1 cellular context compared by ENCODE assay signal in the genomic region with DNA sequence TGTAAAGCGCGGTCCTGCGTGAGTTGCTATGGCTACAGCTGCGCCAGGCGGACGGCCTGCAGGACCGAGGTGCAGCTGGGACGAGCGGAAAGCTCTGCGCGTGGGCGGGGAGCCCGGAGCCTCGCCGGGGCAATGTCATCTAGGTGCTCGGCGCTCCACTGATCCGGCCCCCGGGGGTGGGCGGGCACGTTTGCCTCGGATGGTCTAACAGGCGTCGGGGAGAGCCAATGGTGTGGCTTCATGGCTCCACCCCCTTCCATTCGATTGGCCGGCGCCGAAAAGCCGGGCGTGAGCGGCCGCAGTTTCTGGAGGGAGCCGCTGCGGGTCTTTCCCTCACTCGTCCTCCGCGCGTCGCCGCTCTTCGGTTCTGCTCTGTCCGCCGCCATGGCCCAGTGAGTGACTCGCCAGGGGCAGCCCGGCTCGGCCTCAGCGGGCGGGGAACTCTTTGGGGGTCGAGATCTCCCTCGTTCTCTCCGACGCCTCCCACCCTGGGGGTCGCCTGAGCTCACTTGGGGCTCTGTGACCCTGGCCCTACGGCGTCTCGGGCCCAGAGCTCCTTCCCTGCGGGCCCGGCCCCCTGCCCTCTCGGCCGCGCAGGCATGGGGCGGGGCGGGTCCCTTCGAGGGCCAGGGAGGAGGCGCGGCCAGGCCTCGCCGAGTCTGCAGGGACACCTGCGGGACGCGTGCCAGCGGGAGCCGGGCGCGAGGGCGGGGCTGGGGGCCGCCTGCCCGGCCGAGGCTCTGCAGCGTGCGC.
TF ChIP-seq lines count a peak whose summit lies in the region.

PGD (plus strand) TSS at position 331 of the 753 bp plus-strand sequence; CDS start at position 385, 54 bp downstream.

TF ChIP-seq in HepG2, 621 proteins besides CTCF, POLR2A, EP300 and RAD21 (continued from another document and continues in another):
- TF ChIP-seq, protein P1, sequence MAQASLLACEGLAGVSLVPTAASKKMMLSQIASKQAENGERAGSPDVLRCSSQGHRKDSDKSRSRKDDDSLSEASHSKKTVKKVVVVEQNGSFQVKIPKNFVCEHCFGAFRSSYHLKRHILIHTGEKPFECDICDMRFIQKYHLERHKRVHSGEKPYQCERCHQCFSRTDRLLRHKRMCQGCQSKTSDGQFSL (CRISPR knock-in tag; IDR thresholded peaks at IDR 0.05), result no peak
- TF ChIP-seq, protein P2, sequence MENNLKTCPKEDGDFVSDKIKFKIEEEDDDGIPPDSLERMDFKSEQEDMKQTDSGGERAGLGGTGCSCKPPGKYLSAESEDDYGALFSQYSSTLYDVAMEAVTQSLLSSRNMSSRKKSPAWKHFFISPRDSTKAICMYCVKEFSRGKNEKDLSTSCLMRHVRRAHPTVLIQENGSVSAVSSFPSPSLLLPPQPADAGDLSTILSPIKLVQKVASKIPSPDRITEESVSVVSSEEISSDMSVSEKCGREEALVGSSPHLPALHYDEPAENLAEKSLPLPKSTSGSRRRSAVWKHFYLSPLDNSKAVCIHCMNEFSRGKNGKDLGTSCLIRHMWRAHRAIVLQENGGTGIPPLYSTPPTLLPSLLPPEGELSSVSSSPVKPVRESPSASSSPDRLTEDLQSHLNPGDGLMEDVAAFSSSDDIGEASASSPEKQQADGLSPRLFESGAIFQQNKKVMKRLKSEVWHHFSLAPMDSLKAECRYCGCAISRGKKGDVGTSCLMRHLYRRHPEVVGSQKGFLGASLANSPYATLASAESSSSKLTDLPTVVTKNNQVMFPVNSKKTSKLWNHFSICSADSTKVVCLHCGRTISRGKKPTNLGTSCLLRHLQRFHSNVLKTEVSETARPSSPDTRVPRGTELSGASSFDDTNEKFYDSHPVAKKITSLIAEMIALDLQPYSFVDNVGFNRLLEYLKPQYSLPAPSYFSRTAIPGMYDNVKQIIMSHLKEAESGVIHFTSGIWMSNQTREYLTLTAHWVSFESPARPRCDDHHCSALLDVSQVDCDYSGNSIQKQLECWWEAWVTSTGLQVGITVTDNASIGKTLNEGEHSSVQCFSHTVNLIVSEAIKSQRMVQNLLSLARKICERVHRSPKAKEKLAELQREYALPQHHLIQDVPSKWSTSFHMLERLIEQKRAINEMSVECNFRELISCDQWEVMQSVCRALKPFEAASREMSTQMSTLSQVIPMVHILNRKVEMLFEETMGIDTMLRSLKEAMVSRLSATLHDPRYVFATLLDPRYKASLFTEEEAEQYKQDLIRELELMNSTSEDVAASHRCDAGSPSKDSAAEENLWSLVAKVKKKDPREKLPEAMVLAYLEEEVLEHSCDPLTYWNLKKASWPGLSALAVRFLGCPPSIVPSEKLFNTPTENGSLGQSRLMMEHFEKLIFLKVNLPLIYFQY (CRISPR knock-in tag; IDR thresholded peaks at IDR 0.05; ENCODE audit: borderline replicate concordance), result peak; percentile 78
- TF ChIP-seq XBP1 (CRISPR knock-in tag; IDR thresholded peaks at IDR 0.05), result peak; percentile 86
- TF ChIP-seq ZNF205 (CRISPR knock-in tag; IDR thresholded peaks at IDR 0.05), result no peak; the same call in 1 of the 2 replicates
- TF ChIP-seq ZNF17 (CRISPR knock-in tag; IDR thresholded peaks at IDR 0.05), result peak; percentile 71; the same call in 1 of the 2 replicates
- TF ChIP-seq RBM39 (IDR thresholded peaks at IDR 0.05; ENCODE audit: low read depth, low read length, poor library complexity, severe bottlenecking), result peak; percentile 84
- TF ChIP-seq, protein P3, sequence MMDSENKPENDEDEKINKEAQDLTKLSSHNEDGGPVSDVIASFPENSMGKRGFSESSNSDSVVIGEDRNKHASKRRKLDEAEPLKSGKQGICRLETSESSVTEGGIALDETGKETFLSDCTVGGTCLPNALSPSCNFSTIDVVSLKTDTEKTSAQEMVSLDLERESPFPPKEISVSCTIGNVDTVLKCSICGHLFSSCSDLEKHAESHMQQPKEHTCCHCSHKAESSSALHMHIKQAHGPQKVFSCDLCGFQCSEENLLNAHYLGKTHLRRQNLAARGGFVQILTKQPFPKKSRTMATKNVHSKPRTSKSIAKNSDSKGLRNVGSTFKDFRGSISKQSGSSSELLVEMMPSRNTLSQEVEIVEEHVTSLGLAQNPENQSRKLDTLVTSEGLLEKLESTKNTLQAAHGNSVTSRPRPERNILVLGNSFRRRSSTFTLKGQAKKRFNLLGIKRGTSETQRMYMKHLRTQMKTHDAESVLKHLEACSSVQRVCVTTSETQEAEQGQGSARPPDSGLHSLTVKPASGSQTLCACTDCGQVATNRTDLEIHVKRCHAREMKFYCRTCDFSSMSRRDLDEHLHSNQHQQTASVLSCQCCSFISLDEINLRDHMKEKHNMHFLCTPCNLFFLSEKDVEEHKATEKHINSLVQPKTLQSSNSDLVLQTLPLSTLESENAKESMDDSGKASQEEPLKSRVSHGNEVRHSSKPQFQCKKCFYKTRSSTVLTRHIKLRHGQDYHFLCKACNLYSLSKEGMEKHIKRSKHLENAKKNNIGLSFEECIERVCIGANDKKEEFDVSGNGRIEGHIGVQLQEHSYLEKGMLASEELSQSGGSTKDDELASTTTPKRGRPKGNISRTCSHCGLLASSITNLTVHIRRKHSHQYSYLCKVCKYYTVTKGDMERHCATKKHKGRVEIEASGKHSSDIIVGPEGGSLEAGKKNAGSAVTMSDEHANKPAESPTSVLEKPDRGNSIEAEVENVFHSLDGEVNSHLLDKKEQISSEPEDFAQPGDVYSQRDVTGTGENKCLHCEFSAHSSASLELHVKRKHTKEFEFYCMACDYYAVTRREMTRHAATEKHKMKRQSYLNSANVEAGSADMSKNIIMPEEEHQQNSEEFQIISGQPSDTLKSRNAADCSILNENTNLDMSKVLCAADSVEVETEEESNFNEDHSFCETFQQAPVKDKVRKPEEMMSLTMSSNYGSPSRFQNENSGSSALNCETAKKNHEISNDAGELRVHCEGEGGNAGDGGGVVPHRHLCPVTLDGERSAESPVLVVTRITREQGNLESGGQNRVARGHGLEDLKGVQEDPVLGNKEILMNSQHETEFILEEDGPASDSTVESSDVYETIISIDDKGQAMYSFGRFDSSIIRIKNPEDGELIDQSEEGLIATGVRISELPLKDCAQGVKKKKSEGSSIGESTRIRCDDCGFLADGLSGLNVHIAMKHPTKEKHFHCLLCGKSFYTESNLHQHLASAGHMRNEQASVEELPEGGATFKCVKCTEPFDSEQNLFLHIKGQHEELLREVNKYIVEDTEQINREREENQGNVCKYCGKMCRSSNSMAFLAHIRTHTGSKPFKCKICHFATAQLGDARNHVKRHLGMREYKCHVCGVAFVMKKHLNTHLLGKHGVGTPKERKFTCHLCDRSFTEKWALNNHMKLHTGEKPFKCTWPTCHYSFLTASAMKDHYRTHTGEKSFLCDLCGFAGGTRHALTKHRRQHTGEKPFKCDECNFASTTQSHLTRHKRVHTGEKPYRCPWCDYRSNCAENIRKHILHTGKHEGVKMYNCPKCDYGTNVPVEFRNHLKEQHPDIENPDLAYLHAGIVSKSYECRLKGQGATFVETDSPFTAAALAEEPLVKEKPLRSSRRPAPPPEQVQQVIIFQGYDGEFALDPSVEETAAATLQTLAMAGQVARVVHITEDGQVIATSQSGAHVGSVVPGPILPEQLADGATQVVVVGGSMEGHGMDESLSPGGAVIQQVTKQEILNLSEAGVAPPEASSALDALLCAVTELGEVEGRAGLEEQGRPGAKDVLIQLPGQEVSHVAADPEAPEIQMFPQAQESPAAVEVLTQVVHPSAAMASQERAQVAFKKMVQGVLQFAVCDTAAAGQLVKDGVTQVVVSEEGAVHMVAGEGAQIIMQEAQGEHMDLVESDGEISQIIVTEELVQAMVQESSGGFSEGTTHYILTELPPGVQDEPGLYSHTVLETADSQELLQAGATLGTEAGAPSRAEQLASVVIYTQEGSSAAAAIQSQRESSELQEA (CRISPR knock-in tag; IDR thresholded peaks at IDR 0.05; ENCODE audit: not compliant biosample characterization), result no peak
- TF ChIP-seq ZNF720 (CRISPR knock-in tag; IDR thresholded peaks at IDR 0.05), result no peak
- TF ChIP-seq FOXO1 (CRISPR knock-in tag; IDR thresholded peaks at IDR 0.05), result no peak; the same call in none of the 2 replicates
- no peak for TF ChIP-seq ZNF784 (CRISPR knock-in tag; IDR thresholded peaks at IDR 0.05; ENCODE audit: borderline replicate concordance)
- TF ChIP-seq ZNF766 (CRISPR knock-in tag; IDR thresholded peaks at IDR 0.05; ENCODE audit: borderline replicate concordance), result peak; percentile 92
- peak; percentile 63 for TF ChIP-seq PHF20 (CRISPR knock-in tag; IDR thresholded peaks at IDR 0.05)
- no peak for TF ChIP-seq MAFK (conservative IDR thresholded peaks at IDR 0.05 in 1 of 2, IDR thresholded peaks at IDR 0.05 in 1 of 2; ENCODE audit: low read length in 2 of 2)
- TF ChIP-seq, protein P4, sequence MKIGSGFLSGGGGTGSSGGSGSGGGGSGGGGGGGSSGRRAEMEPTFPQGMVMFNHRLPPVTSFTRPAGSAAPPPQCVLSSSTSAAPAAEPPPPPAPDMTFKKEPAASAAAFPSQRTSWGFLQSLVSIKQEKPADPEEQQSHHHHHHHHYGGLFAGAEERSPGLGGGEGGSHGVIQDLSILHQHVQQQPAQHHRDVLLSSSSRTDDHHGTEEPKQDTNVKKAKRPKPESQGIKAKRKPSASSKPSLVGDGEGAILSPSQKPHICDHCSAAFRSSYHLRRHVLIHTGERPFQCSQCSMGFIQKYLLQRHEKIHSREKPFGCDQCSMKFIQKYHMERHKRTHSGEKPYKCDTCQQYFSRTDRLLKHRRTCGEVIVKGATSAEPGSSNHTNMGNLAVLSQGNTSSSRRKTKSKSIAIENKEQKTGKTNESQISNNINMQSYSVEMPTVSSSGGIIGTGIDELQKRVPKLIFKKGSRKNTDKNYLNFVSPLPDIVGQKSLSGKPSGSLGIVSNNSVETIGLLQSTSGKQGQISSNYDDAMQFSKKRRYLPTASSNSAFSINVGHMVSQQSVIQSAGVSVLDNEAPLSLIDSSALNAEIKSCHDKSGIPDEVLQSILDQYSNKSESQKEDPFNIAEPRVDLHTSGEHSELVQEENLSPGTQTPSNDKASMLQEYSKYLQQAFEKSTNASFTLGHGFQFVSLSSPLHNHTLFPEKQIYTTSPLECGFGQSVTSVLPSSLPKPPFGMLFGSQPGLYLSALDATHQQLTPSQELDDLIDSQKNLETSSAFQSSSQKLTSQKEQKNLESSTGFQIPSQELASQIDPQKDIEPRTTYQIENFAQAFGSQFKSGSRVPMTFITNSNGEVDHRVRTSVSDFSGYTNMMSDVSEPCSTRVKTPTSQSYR (CRISPR knock-in tag; IDR thresholded peaks at IDR 0.05; ENCODE audit: borderline replicate concordance), result peak; percentile 36
- no peak for TF ChIP-seq SKI (IDR thresholded peaks at IDR 0.05; ENCODE audit: partially characterized antibody)
- TF ChIP-seq RBM22 (optimal IDR thresholded peaks at IDR 0.05; ENCODE audit: low read length), result peak; percentile 96
- TF ChIP-seq KAT7 (CRISPR knock-in tag; IDR thresholded peaks at IDR 0.05; ENCODE audit: borderline replicate concordance), result peak; percentile 72
- TF ChIP-seq CHCHD3 (CRISPR knock-in tag; IDR thresholded peaks at IDR 0.05), result no peak
- TF ChIP-seq ZNF280B (CRISPR knock-in tag; IDR thresholded peaks at IDR 0.05; ENCODE audit: borderline replicate concordance), result peak; percentile 81; the same call in 1 of the 2 replicates
- TF ChIP-seq DDIT3 (CRISPR knock-in tag; IDR thresholded peaks at IDR 0.05), result peak; percentile 51; the same call in 1 of the 2 replicates
- no peak for TF ChIP-seq TCF7 (IDR thresholded peaks at IDR 0.05; ENCODE audit: low read depth)
- no peak for TF ChIP-seq SRSF9 (IDR thresholded peaks at IDR 0.05; ENCODE audit: borderline replicate concordance, insufficient read depth, low read depth, low read length, poor library complexity, severe bottlenecking)
- peak; percentile 62 for TF ChIP-seq ZNF263 (CRISPR knock-in tag; IDR thresholded peaks at IDR 0.05)
- TF ChIP-seq PHB2 (IDR thresholded peaks at IDR 0.05; ENCODE audit: partially characterized antibody), result no peak
- TF ChIP-seq PITX1 (CRISPR knock-in tag; IDR thresholded peaks at IDR 0.05), result no peak; the same call in 1 of the 2 replicates
- TF ChIP-seq ZNF691 (CRISPR knock-in tag; IDR thresholded peaks at IDR 0.05; ENCODE audit: borderline replicate concordance, low read depth), result peak; percentile 14; the same call in 1 of the 2 replicates
- TF ChIP-seq HIC2 (CRISPR knock-in tag; IDR thresholded peaks at IDR 0.05; ENCODE audit: low read depth), result no peak; the same call in 1 of the 2 replicates
- TF ChIP-seq RAD51 (IDR thresholded peaks at IDR 0.05; ENCODE audit: borderline replicate concordance), result no peak
- no peak; the same call in 1 of the 2 replicates for TF ChIP-seq ZSCAN30 (CRISPR knock-in tag; IDR thresholded peaks at IDR 0.05)
